Comparison of ENCODE assay signal across 11 cellular contexts in genomic region chr12:68446896-68447806, GRCh38.
DNase-seq lines count a peak whose midpoint lies in the region; ATAC-seq and TF ChIP-seq lines count a peak whose summit lies in the region.
"Had no signal": no experiment of that assay in that cellular context is flagged by ENCODE, and none has a peak within 500 bp of the region (broad histone marks: within the 10 kb centered on the region; RNA-seq: fewer than 3 reads in every experiment).

No MANE protein-coding gene starts in this region.

- H3K27ac Mint-ChIP-seq in activated CD4-positive, alpha-beta T cell treated with anti-CD3 and anti-CD28 coated beads, Interleukin-2, amount 10 ng/mL, durations not matched to agents 24 days and 14 days, result peak overlapping the region; percentile 23
- peak overlapping the region; percentile 7 for H3K27ac Mint-ChIP-seq in endodermal cell

- H3K27me3 ChIP-seq in endodermal cell (ENCODE audit: control insufficient read depth, insufficient read depth, low read length, poor library complexity, severe bottlenecking), result no peaks in the 10 kb centered on the region
- H3K27me3 ChIP-seq: BE2C had no signal

- H3K4me1 ChIP-seq in endodermal cell (ENCODE audit: control insufficient read depth, insufficient read depth, low read length), result peaks cover 7% of the 10 kb centered on the region
- H3K4me1 ChIP-seq: BE2C had no signal

- peaks cover 57% of the 10 kb centered on the region for H3K4me1 Mint-ChIP-seq in activated CD4-positive, alpha-beta T cell treated with anti-CD3 and anti-CD28 coated beads, Interleukin-2, amount 10 ng/mL, durations not matched to agents 24 days and 14 days
- peaks cover 42% of the 10 kb centered on the region for H3K4me1 Mint-ChIP-seq in endodermal cell

- H3K36me3 ChIP-seq in endodermal cell (ENCODE audit: control insufficient read depth, insufficient read depth, low read length), result no peaks in the 10 kb centered on the region
- H3K36me3 ChIP-seq: BE2C had no signal

- peak; percentile 53 for ATAC-seq in sciatic nerve
- no peak for ATAC-seq in GM21423 (IDR thresholded peaks at IDR 0.05; ENCODE audit: unreplicated experiment)
- no peak for ATAC-seq in HG03469 (IDR thresholded peaks at IDR 0.05; ENCODE audit: unreplicated experiment)
- ATAC-seq: mucosa of descending colon had no signal

- peaks cover 9% of the 10 kb centered on the region for H3K9me3 Mint-ChIP-seq in activated CD4-positive, alpha-beta T cell treated with anti-CD3 and anti-CD28 coated beads, Interleukin-2, amount 10 ng/mL, durations not matched to agents 24 days and 14 days
- H3K9me3 Mint-ChIP-seq in endodermal cell, result peaks cover 25% of the 10 kb centered on the region

- intact Hi-C loops in activated CD4-positive, alpha-beta T cell treated with anti-CD3 and anti-CD28 coated beads, Interleukin-2, amount 10 ng/mL, durations not matched to agents 24 days and 14 days (cut with micrococcal nuclease), result loop anchor here (5.0 kb wide), 1 partner anchor 40 kb away; no protein-coding TSS in a partner anchor
- intact Hi-C loops in sciatic nerve (cut with DNase I), result no loop called here

- H3K4me3 ChIP-seq in endodermal cell (ENCODE audit: low read length), result no peak overlapping the region
- H3K4me3 ChIP-seq: mucosa of descending colon, PC-9 had no signal

- peaks cover 24% of the 10 kb centered on the region for H3K9me3 ChIP-seq in endodermal cell (ENCODE audit: control insufficient read depth, low read length)
- H3K9me3 ChIP-seq: BE2C, mucosa of descending colon had no signal

- WGBS in endodermal cell (ENCODE audit: insufficient coverage in 1 of 2, insufficient read length in 1 of 2), 2 experiments, result 15 to 22% methylated on average over 4 to 7 of the region's 7 CpGs

- H3K27ac ChIP-seq in endodermal cell (ENCODE audit: low read depth, low read length), result peak overlapping the region; percentile 19
- H3K27ac ChIP-seq: PC-9 had no signal

- peaks cover 12% of the 10 kb centered on the region for H3K36me3 Mint-ChIP-seq in activated CD4-positive, alpha-beta T cell treated with anti-CD3 and anti-CD28 coated beads, Interleukin-2, amount 10 ng/mL, durations not matched to agents 24 days and 14 days (ENCODE audit: low read depth)
- peaks cover 7% of the 10 kb centered on the region for H3K36me3 Mint-ChIP-seq in endodermal cell (ENCODE audit: low read depth)

- no peaks in the 10 kb centered on the region for H3K27me3 Mint-ChIP-seq in activated CD4-positive, alpha-beta T cell treated with anti-CD3 and anti-CD28 coated beads, Interleukin-2, amount 10 ng/mL, durations not matched to agents 24 days and 14 days
- H3K27me3 Mint-ChIP-seq in endodermal cell (ENCODE audit: insufficient read depth), result no peaks in the 10 kb centered on the region

- H3K4me3 Mint-ChIP-seq in activated CD4-positive, alpha-beta T cell treated with anti-CD3 and anti-CD28 coated beads, Interleukin-2, amount 10 ng/mL, durations not matched to agents 24 days and 14 days, result peak overlapping the region; percentile 15
- H3K4me3 Mint-ChIP-seq in endodermal cell, result no peak overlapping the region

- DNase-seq in activated CD4-positive, alpha-beta T cell treated with anti-CD3 and anti-CD28 coated beads, Interleukin-2, amount 10 ng/mL, durations not matched to agents 24 days and 14 days, result no peak
- DNase-seq in activated CD4-positive, alpha-beta T cell treated with anti-CD3 and anti-CD28 coated beads, Interleukin-2, amount 50 U/mL, for 48 hours, result no peak
- DNase-seq in NCI-H345 treated with DMSO at 0.1 percent for 48 hours (lab: John Stamatoyannopoulos, UW; ENCODE audit: unreplicated experiment) (peak; percentile 88), endodermal cell (peak; percentile 76), sciatic nerve (ENCODE audit: low spot score) (no peak), amygdala (lab: John Stamatoyannopoulos, UW) (no peak)
- DNase-seq: BE2C, mucosa of descending colon, PC-9 had no signal

- no peak for TF ChIP-seq CTCF in endodermal cell (conservative IDR thresholded peaks at IDR 0.05)

- no peak overlapping the region for H3K9ac ChIP-seq in endodermal cell (ENCODE audit: extremely low read depth, low read length, poor library complexity, severe bottlenecking)

Comparison
In these comparisons a context has a peak if more than half of its experiments do, and no peak if none do; other contexts are left out.
1. DNase-seq: peak in NCI-H345 treated with DMSO at 0.1 percent for 48 hours (single experiment) and endodermal cell (single experiment); none in activated CD4-positive, alpha-beta T cell treated with anti-CD3 and anti-CD28 coated beads, Interleukin-2, amount 10 ng/mL, durations not matched to agents 24 days and 14 days (single experiment), activated CD4-positive, alpha-beta T cell treated with anti-CD3 and anti-CD28 coated beads, Interleukin-2, amount 50 U/mL, for 48 hours (0 of 2), sciatic nerve (single experiment) and amygdala (0 of 56).